ENCODE assay signal across 10 cellular contexts in genomic region chr1:82464362-82464931, GRCh38.
A peak's percentile ranks its signal among the peaks of the same experiment; 100 is the strongest.
DNase-seq lines count a peak whose midpoint lies in the region; ATAC-seq and TF ChIP-seq lines count a peak whose summit lies in the region.
"Had no signal": no experiment of that assay in that cellular context is flagged by ENCODE, and none has a peak within 500 bp of the region (broad histone marks: within the 10 kb centered on the region; RNA-seq: fewer than 3 reads in every experiment).

No MANE protein-coding gene starts in this region.

- WGBS in stomach, 5 donors, result 14 to 28% (median 15%) methylated on average over 3 of the region's 3 CpGs

- H3K4me3 ChIP-seq in Peyer's patch, result no peak overlapping the region
- no peak overlapping the region for H3K4me3 ChIP-seq in stomach

- TF ChIP-seq EP300 in stomach (IDR thresholded peaks at IDR 0.05), result no peak

- no peaks in the 10 kb centered on the region for H3K27me3 Mint-ChIP-seq in CD4-positive, alpha-beta T cell

- no peaks in the 10 kb centered on the region for H3K36me3 Mint-ChIP-seq in CD4-positive, alpha-beta T cell (ENCODE audit: low read depth)

- ATAC-seq in left cardiac atrium, result peak; percentile 51 to 76
- no peak for ATAC-seq in CD4-positive, alpha-beta T cell (ENCODE audit: poor library complexity)
- ATAC-seq in GM21825 (IDR thresholded peaks at IDR 0.05; ENCODE audit: unreplicated experiment), result no peak

- no peak for TF ChIP-seq CTCF in Peyer's patch (IDR thresholded peaks at IDR 0.05)
- TF ChIP-seq CTCF in stomach (IDR thresholded peaks at IDR 0.05), result no peak
- no peak for TF ChIP-seq CTCF in CD4-positive, alpha-beta T cell (IDR thresholded peaks at IDR 0.05)

- H3K9me3 ChIP-seq in Peyer's patch (no peaks in the 10 kb centered on the region), stomach (no peaks in the 10 kb centered on the region)
- H3K9me3 ChIP-seq in CD4-positive, alpha-beta T cell (ENCODE audit: control insufficient read depth, low read length), result no peaks in the 10 kb centered on the region

- H3K27me3 ChIP-seq in Peyer's patch, result no peaks in the 10 kb centered on the region
- no peaks in the 10 kb centered on the region for H3K27me3 ChIP-seq in stomach
- H3K27me3 ChIP-seq in CD4-positive, alpha-beta T cell (ENCODE audit: control insufficient read depth, insufficient read depth, low read length), result no peaks in the 10 kb centered on the region

- H3K4me3 Mint-ChIP-seq in CD4-positive, alpha-beta T cell, result no peak overlapping the region

- H3K27ac ChIP-seq in Peyer's patch (peak overlapping the region in 1 of 4 donors; percentile 3), stomach (peak overlapping the region in 1 of 5 donors; percentile 29)
- H3K27ac ChIP-seq in CD4-positive, alpha-beta T cell (ENCODE audit: low read depth, low read length), result no peak overlapping the region

- no peak for TF ChIP-seq POLR2A in Peyer's patch (IDR thresholded peaks at IDR 0.05)
- TF ChIP-seq POLR2A in stomach (IDR thresholded peaks at IDR 0.05), result no peak

- H3K4me1 ChIP-seq in Peyer's patch (no peaks in the 10 kb centered on the region), stomach (peaks cover 9 to 20% (median 18%) of the 10 kb centered on the region in 4 donors)

- H3K27ac Mint-ChIP-seq in CD4-positive, alpha-beta T cell, result no peak overlapping the region
- H3K27ac Mint-ChIP-seq: activated T-helper 2 cell treated with anti-CD3 and anti-CD28 coated beads, Interferon-gamma antibody, Interleukin-2, Interleukin-4, amounts not matched to agents 10 μg/mL and 5 μg/mL and 100 μg/mL, durations not matched to agents 14 hours and 24 hours and 36 hours had no signal

- no peaks in the 10 kb centered on the region for H3K4me1 Mint-ChIP-seq in CD4-positive, alpha-beta T cell (ENCODE audit: low read depth)

- CTCF ChIA-PET in CD4-positive, alpha-beta T cell (lab: Charles Lee), result no interaction called here

- intact Hi-C loops in left cardiac atrium (cut with DNase I) (no loop called here), stomach (cut with DNase I; ENCODE audit: low total_unique reads) (no loop called here)
- intact Hi-C loops in CD4-positive, alpha-beta T cell (cut with DNase I, micrococcal nuclease), result no loop called here

- POLR2A ChIA-PET in CD4-positive, alpha-beta T cell (lab: Charles Lee), result no interaction called here

- DNase-seq in LHCN-M2 (ENCODE audit: low read depth) (peak; percentile 31), Peyer's patch (peak in 2 of 3 donors; percentile 22 to 51), left cardiac atrium (peak; percentile 38), stomach (peak; percentile 66)
- no peak for DNase-seq in activated naive CD4-positive, alpha-beta T cell treated with Interleukin-2 at 50 U/mL for 16 hours
- DNase-seq in CD4-positive, alpha-beta T cell, result no peak
- DNase-seq: NCI-H187, T1000 had no signal

- H3K36me3 ChIP-seq in Peyer's patch, result no peaks in the 10 kb centered on the region
- H3K36me3 ChIP-seq in stomach, result no peaks in the 10 kb centered on the region

- H3K9me3 Mint-ChIP-seq in CD4-positive, alpha-beta T cell, result no peaks in the 10 kb centered on the region
- H3K9me3 Mint-ChIP-seq: activated T-helper 2 cell treated with anti-CD3 and anti-CD28 coated beads, Interferon-gamma antibody, Interleukin-2, Interleukin-4, amounts not matched to agents 10 μg/mL and 5 μg/mL and 100 μg/mL, durations not matched to agents 14 hours and 24 hours and 36 hours had no signal

Comparison
In these comparisons a context has a peak if more than half of its experiments do, and no peak if none do; other contexts are left out.
1. DNase-seq: peak in LHCN-M2 (single experiment), Peyer's patch (2 of 3), left cardiac atrium (single experiment) and stomach (single experiment); none in activated naive CD4-positive, alpha-beta T cell treated with Interleukin-2 at 50 U/mL for 16 hours (single experiment) and CD4-positive, alpha-beta T cell (0 of 10).
2. ATAC-seq: peak in left cardiac atrium (2 of 2); none in CD4-positive, alpha-beta T cell (single experiment) and GM21825 (single experiment).